In the genomic region with DNA sequence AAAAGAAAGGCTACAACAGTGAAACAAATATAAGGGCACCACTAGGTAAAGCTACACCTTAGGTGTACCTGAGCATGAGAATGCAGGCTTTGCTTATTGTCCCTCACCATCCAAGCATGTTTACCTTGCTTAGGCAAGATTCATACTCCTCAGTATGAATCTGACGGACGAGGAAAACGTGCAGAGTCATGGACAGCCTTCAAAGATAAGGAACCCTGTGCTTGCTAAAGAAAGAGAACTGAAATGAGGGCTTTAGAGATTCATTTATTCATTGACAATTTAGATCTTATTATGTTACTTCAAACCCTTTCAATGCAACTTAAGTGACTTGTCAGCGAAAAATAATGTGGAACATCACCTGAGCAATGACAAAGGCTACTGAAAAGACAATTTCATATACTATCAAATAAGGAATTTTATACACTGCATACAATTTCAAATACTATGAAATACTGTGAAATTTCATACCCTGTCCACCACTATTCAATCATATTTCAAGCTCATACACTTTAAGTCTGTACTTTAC, we compare ENCODE assay signal across 1 cellular context.
A peak's percentile ranks its signal among the peaks of the same experiment; 100 is the strongest.
TF ChIP-seq lines count a peak whose summit lies in the region.

No MANE protein-coding gene starts in this region.

TF ChIP-seq in K562, 482 proteins besides CTCF, POLR2A, EP300 and RAD21 (continues in another document):
- TF ChIP-seq PRDM10 (IDR thresholded peaks at IDR 0.05; ENCODE audit: partially characterized antibody) = no peak
- TF ChIP-seq CEBPZ (IDR thresholded peaks at IDR 0.05; ENCODE audit: borderline replicate concordance, low read depth, low read length) = no peak
- TF ChIP-seq, protein P1, sequence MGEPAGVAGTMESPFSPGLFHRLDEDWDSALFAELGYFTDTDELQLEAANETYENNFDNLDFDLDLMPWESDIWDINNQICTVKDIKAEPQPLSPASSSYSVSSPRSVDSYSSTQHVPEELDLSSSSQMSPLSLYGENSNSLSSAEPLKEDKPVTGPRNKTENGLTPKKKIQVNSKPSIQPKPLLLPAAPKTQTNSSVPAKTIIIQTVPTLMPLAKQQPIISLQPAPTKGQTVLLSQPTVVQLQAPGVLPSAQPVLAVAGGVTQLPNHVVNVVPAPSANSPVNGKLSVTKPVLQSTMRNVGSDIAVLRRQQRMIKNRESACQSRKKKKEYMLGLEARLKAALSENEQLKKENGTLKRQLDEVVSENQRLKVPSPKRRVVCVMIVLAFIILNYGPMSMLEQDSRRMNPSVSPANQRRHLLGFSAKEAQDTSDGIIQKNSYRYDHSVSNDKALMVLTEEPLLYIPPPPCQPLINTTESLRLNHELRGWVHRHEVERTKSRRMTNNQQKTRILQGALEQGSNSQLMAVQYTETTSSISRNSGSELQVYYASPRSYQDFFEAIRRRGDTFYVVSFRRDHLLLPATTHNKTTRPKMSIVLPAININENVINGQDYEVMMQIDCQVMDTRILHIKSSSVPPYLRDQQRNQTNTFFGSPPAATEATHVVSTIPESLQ (CRISPR knock-in tag; IDR thresholded peaks at IDR 0.05) = no peak
- no peak for TF ChIP-seq MCM2 (IDR thresholded peaks at IDR 0.05; ENCODE audit: low read depth)
- peak; percentile 25; the same call in 1 of the 2 replicates for TF ChIP-seq SPI1 (IDR thresholded peaks at IDR 0.05; ENCODE audit: borderline replicate concordance, low read depth, low read length)
- TF ChIP-seq XRCC5 (IDR thresholded peaks at IDR 0.05; ENCODE audit: low read depth, low read length) = no peak
- TF ChIP-seq ZNF324 (CRISPR knock-in tag; IDR thresholded peaks at IDR 0.05) = no peak
- no peak for TF ChIP-seq RBM17 (IDR thresholded peaks at IDR 0.05; ENCODE audit: borderline replicate concordance, low read depth, low read length)
- no peak for TF ChIP-seq ZNF511 (CRISPR knock-in tag; IDR thresholded peaks at IDR 0.05)
- no peak for TF ChIP-seq ZNF253 (CRISPR knock-in tag; conservative IDR thresholded peaks at IDR 0.05)
- TF ChIP-seq EP400 (IDR thresholded peaks at IDR 0.05) = no peak
- TF ChIP-seq ZNF444 (CRISPR knock-in tag; IDR thresholded peaks at IDR 0.05) = no peak
- peak; percentile 25; the same call in 1 of the 2 replicates for TF ChIP-seq MGA (IDR thresholded peaks at IDR 0.05)
- 0 out of 2 replicates have a peak, but pooled peaks have one; percentile 19 for TF ChIP-seq ZNF592 (IDR thresholded peaks at IDR 0.05)
- peak; percentile 90 for TF ChIP-seq ZNF24 (IDR thresholded peaks at IDR 0.05)
- no peak for TF ChIP-seq PTRF (tag; IDR thresholded peaks at IDR 0.05)
- no peak for TF ChIP-seq ATF7 (IDR thresholded peaks at IDR 0.05)
- TF ChIP-seq BMI1 (IDR thresholded peaks at IDR 0.05; ENCODE audit: low read length) = no peak
- TF ChIP-seq CEBPB (tag; IDR thresholded peaks at IDR 0.05) = no peak
- no peak for TF ChIP-seq ZNF124 (CRISPR knock-in tag; IDR thresholded peaks at IDR 0.05)
- no peak for TF ChIP-seq SREBF2 (CRISPR knock-in tag; IDR thresholded peaks at IDR 0.05)
